15 cellular contexts compared by ENCODE assay signal in the genomic region with DNA sequence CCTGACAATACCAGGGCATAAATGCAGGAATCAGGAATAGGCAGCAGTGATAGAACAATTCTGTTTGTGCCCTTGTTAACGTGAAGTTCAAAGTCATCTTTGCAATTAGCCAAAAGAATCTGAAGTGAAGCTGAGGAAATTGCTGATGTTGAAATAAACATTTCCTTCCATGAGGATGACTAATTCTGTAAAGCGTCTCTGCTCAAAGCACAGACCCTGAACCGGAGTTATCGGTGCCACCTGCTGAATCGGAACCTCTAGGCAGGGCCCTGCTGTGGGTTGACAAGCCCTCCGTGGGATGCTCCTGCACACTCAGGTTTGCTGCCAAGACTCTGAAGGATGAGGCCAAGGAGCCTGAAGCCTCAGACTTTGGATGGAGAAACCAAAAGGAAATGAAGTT. TPM values are rescaled to one million over a fixed set of nuclear protein-coding genes. Genes with fewer than 3 reads are reported as not detected.
DNase-seq lines count a peak whose midpoint lies in the region; ATAC-seq and TF ChIP-seq lines count a peak whose summit lies in the region.
"Had no signal": no experiment of that assay in that cellular context is flagged by ENCODE, and none has a peak within 500 bp of the region (broad histone marks: within the 10 kb centered on the region; RNA-seq: fewer than 3 reads in every experiment).

No MANE protein-coding gene starts in this region.

- no peak overlapping the region for H3K27ac ChIP-seq in prostate gland
- H3K27ac ChIP-seq: left ventricle myocardium inferior, suprapubic skin had no signal

- TF ChIP-seq POLR2A in NB4 (IDR thresholded peaks at IDR 0.05; ENCODE audit: extremely low read depth, insufficient read length) (no peak), prostate gland (IDR thresholded peaks at IDR 0.05) (no peak)

- no peaks in the 10 kb centered on the region for H3K9me3 ChIP-seq in prostate gland
- H3K9me3 ChIP-seq: left ventricle myocardium inferior, suprapubic skin had no signal

- H3K4me3 ChIP-seq in NB4 (ENCODE audit: low read depth, low read length) (no peak overlapping the region), prostate gland (no peak overlapping the region)
- H3K4me3 ChIP-seq: left ventricle myocardium inferior, suprapubic skin had no signal

- intact Hi-C loops in prostate gland (cut with DNase I): loop anchor here (5.0 to 10.0 kb wide), 2 partner anchors 105 to 142 kb away; partner anchors contain the start of gene TANGO6

- no peak for ATAC-seq in GM21515 (IDR thresholded peaks at IDR 0.05; ENCODE audit: unreplicated experiment)
- ATAC-seq: activated T-cell treated with anti-CD3 and anti-CD28 coated beads, Interleukin-2, amount 50 U/mL, for 4 hours had no signal

- H3K36me3 ChIP-seq in prostate gland: no peaks in the 10 kb centered on the region
- H3K36me3 ChIP-seq: left ventricle myocardium inferior had no signal

- TF ChIP-seq CTCF in NB4 (IDR thresholded peaks at IDR 0.05; ENCODE audit: low read depth, low read length): no peak
- no peak for TF ChIP-seq CTCF in prostate gland (IDR thresholded peaks at IDR 0.05)

- WGBS in prostate gland: 44% methylated on average over 6 of the region's 6 CpGs

- DNase-seq in GM04503 (ENCODE audit: low read depth) (peak; percentile 14), NB4 (ENCODE audit: low read depth) (peak; percentile 63), dermis blood vessel endothelial cell (peak; percentile 58), pons (ENCODE audit: low spot score) (peak; percentile 13), prostate gland (ENCODE audit: low spot score) (no peak), NCI-H524 (lab: John Stamatoyannopoulos, UW) (no peak)
- DNase-seq: activated CD4-positive, alpha-beta T cell treated with anti-CD3 and anti-CD28 coated beads, Interleukin-2, amount 10 ng/mL, durations not matched to agents 7 days and 5 days; activated T-cell treated with anti-CD3 and anti-CD28 coated beads, Interleukin-2, amount 50 U/mL, for 4 hours; hypothalamus; left ventricle myocardium inferior; MM.1S; SHP77 treated with DMSO at 0.1 percent for 48 hours had no signal

- H3K27me3 ChIP-seq in prostate gland (replicated peaks; ENCODE audit: insufficient read depth): no peaks in the 10 kb centered on the region
- H3K27me3 ChIP-seq: suprapubic skin had no signal

- H3K4me1 ChIP-seq in prostate gland (replicated peaks): no peaks in the 10 kb centered on the region
- H3K4me1 ChIP-seq: left ventricle myocardium inferior, suprapubic skin had no signal

RNA-seq across cellular contexts. Expression of gene CDH1, which starts 37.0 kb away (rescaled TPM):
- total RNA-seq in dermis blood vessel endothelial cell (under 0.01 and 0.17 TPM in 2 replicates), prostate gland (100 to 1,000 TPM in 1 of 2 donors, 10 to 100 TPM in 1; 75.7 to 300 TPM)

RNA-seq across cellular contexts. Expression of gene CDH3, which starts 55.0 kb away (rescaled TPM):
- 0.19 and 0.85 TPM in 2 replicates for total RNA-seq in dermis blood vessel endothelial cell
- 10 to 100 TPM; 30.0 to 98.5 TPM for total RNA-seq in prostate gland
- total RNA-seq: myocyte had no signal

Comparison
In these comparisons a context has a peak if more than half of its experiments do, and no peak if none do; other contexts are left out.
1. DNase-seq: peak in GM04503 (single experiment), NB4 (single experiment), dermis blood vessel endothelial cell (single experiment) and pons (single experiment); none in prostate gland (single experiment) and NCI-H524 (0 of 2).
2. RNA of gene CDH1, which starts 37.0 kb away (total RNA-seq): 75.7 to 300 TPM in prostate gland; under 0.01 to 0.17 TPM in dermis blood vessel endothelial cell; every median in the first group is over 10 times any median in the second.
3. RNA of gene CDH3, which starts 55.0 kb away (total RNA-seq): 30.0 to 98.5 TPM in prostate gland; 0.19 to 0.85 TPM in dermis blood vessel endothelial cell; every median in the first group is over 10 times any median in the second.